ENCODE assay signal across 1 cellular context in the genomic region with DNA sequence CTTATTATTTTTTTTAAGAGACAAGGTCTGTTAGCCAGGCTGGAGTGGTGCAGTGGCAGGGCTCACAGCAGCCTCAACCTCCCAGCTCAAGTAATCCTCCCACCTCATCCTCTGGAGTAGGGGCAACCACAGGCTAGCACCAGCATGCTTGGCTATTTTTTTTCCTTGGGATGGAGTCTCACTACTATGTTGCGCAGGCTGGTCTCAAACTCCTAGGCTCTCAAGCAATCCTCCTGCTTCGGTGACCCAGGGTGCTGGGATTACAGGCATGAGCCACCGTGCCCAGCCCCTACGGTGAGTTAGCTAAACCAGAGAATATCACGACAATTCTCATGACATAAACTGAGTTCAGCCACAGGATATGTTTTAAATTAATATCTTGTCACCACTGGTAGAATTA.
TF ChIP-seq lines count a peak whose summit lies in the region.

No MANE protein-coding gene starts in this region.

TF ChIP-seq in H1, 55 proteins besides CTCF, POLR2A, EP300 and RAD21:
- TF ChIP-seq, protein P1, sequence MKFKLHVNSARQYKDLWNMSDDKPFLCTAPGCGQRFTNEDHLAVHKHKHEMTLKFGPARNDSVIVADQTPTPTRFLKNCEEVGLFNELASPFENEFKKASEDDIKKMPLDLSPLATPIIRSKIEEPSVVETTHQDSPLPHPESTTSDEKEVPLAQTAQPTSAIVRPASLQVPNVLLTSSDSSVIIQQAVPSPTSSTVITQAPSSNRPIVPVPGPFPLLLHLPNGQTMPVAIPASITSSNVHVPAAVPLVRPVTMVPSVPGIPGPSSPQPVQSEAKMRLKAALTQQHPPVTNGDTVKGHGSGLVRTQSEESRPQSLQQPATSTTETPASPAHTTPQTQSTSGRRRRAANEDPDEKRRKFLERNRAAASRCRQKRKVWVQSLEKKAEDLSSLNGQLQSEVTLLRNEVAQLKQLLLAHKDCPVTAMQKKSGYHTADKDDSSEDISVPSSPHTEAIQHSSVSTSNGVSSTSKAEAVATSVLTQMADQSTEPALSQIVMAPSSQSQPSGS (IDR thresholded peaks at IDR 0.05; ENCODE audit: low read length): no peak
- no peak for TF ChIP-seq JUND (IDR thresholded peaks at IDR 0.05; ENCODE audit: low read length)
- no peak for TF ChIP-seq BCL11A (IDR thresholded peaks at IDR 0.05; ENCODE audit: low read depth in 2 of 2, low read length in 2 of 2)
- TF ChIP-seq TBP (IDR thresholded peaks at IDR 0.05; ENCODE audit: low read depth, low read length): no peak
- TF ChIP-seq CBX8 (IDR thresholded peaks at IDR 0.05; ENCODE audit: borderline replicate concordance, low read depth, low read length): no peak
- no peak for TF ChIP-seq YY1 (IDR thresholded peaks at IDR 0.05; ENCODE audit: low read depth, low read length)
- no peak for TF ChIP-seq CREB1 (IDR thresholded peaks at IDR 0.05)
- no peak for TF ChIP-seq ASH2L (IDR thresholded peaks at IDR 0.05; ENCODE audit: low read length)
